Comparison of ENCODE assay signal across 15 cellular contexts in genomic region chr22:36147196-36147788, GRCh38. TPM values are rescaled to one million over a fixed set of nuclear protein-coding genes. Genes with fewer than 3 reads are reported as not detected.
DNase-seq lines count a peak whose midpoint lies in the region; ATAC-seq, FAIRE-seq and TF ChIP-seq lines count a peak whose summit lies in the region.
"Had no signal": no experiment of that assay in that cellular context is flagged by ENCODE, and none has a peak within 500 bp of the region (broad histone marks: within the 10 kb centered on the region; RNA-seq: fewer than 3 reads in every experiment).

No MANE protein-coding gene starts in this region.

- CTCF ChIA-PET in CD8-positive, alpha-beta T cell (lab: Charles Lee): no interaction called here

- no peaks in the 10 kb centered on the region for H3K27me3 ChIP-seq in BLaER1 treated with 17β-estradiol and CSF1 and Interleukin-3, amounts not matched to agents 10 nM and 100 nM
- no peaks in the 10 kb centered on the region for H3K27me3 ChIP-seq in CD8-positive, alpha-beta T cell (ENCODE audit: insufficient read depth, low read length)
- no peaks in the 10 kb centered on the region for H3K27me3 ChIP-seq in rectal smooth muscle tissue (ENCODE audit: control insufficient read depth, insufficient read depth, low read length)
- no peaks in the 10 kb centered on the region for H3K27me3 ChIP-seq in H7 (ENCODE audit: control insufficient read depth, insufficient read depth, low read length)

- peaks cover 0 to 8% (median 4%) of the 10 kb centered on the region in 11 experiments; a peak in 7 of 22 replicates for H3K9me3 ChIP-seq in BLaER1 treated with 17β-estradiol and CSF1 and Interleukin-3, amounts not matched to agents 10 nM and 100 nM (replicated peaks in 1 of 11)
- no peaks in the 10 kb centered on the region for H3K9me3 ChIP-seq in CD8-positive, alpha-beta T cell (ENCODE audit: low read length)

- peaks cover 68% of the 10 kb centered on the region for H3K4me1 Mint-ChIP-seq in CD8-positive, alpha-beta T cell (ENCODE audit: low read depth)
- H3K4me1 Mint-ChIP-seq in effector memory CD8-positive, alpha-beta T cell (ENCODE audit: low read depth in 2 of 2): peaks cover 43 to 57% of the 10 kb centered on the region in 2 donors

- peak overlapping the region in 8 of 11 experiments; percentile 3 to 56 (median 37); a peak in 10 of 22 replicates for H3K27ac ChIP-seq in BLaER1 treated with 17β-estradiol and CSF1 and Interleukin-3, amounts not matched to agents 10 nM and 100 nM
- H3K27ac ChIP-seq in CD8-positive, alpha-beta T cell (ENCODE audit: low read depth, low read length): no peak overlapping the region
- peak overlapping the region; percentile 16 for H3K27ac ChIP-seq in rectal smooth muscle tissue (ENCODE audit: low read depth, low read length)

- TF ChIP-seq CTCF in CD8-positive, alpha-beta T cell (IDR thresholded peaks at IDR 0.05): no peak

- no peak overlapping the region for H3K4me3 ChIP-seq in BLaER1 treated with 17β-estradiol and CSF1 and Interleukin-3, amounts not matched to agents 10 nM and 100 nM
- H3K4me3 ChIP-seq in CD8-positive, alpha-beta T cell (ENCODE audit: low read depth, low read length): no peak overlapping the region
- no peak overlapping the region for H3K4me3 ChIP-seq in rectal smooth muscle tissue (ENCODE audit: low read length)
- no peak overlapping the region for H3K4me3 ChIP-seq in H7 (ENCODE audit: insufficient read depth, low read depth, low read length)

- peak overlapping the region in 8 of 11 experiments; percentile 0 to 39 (median 24); a peak in 4 of 22 replicates for H3K9ac ChIP-seq in BLaER1 treated with 17β-estradiol and CSF1 and Interleukin-3, amounts not matched to agents 10 nM and 100 nM
- H3K9ac ChIP-seq in rectal smooth muscle tissue (ENCODE audit: low read length): no peak overlapping the region

- H3K9me3 Mint-ChIP-seq in CD8-positive, alpha-beta T cell: peaks cover 6% of the 10 kb centered on the region
- H3K9me3 Mint-ChIP-seq in effector memory CD8-positive, alpha-beta T cell: no peaks in the 10 kb centered on the region

- peaks cover 96% of the 10 kb centered on the region for H3K36me3 Mint-ChIP-seq in CD8-positive, alpha-beta T cell
- H3K36me3 Mint-ChIP-seq in effector memory CD8-positive, alpha-beta T cell (ENCODE audit: insufficient read depth): peaks cover 97% of the 10 kb centered on the region

- peak overlapping the region; percentile 81 for H3K27ac Mint-ChIP-seq in CD8-positive, alpha-beta T cell
- H3K27ac Mint-ChIP-seq in effector memory CD8-positive, alpha-beta T cell: peak overlapping the region; percentile 75 to 98
- H3K27ac Mint-ChIP-seq: activated T-helper 2 cell treated with anti-CD3 and anti-CD28 coated beads, Interferon-gamma antibody, Interleukin-2, Interleukin-4, amounts not matched to agents 10 μg/mL and 5 μg/mL and 100 μg/mL, durations not matched to agents 14 hours and 24 hours and 36 hours; mesothelial cell of epicardium had no signal

- POLR2A ChIA-PET in CD8-positive, alpha-beta T cell (lab: Charles Lee): no interaction called here

- peaks cover 0 to 9% (median 0%) of the 10 kb centered on the region in 11 experiments; a peak in 2 of 22 replicates for H4K20me1 ChIP-seq in BLaER1 treated with 17β-estradiol and CSF1 and Interleukin-3, amounts not matched to agents 10 nM and 100 nM

- peaks cover 46 to 73% (median 57%) of the 10 kb centered on the region in 11 experiments; a peak in 21 of 22 replicates for H3K36me3 ChIP-seq in BLaER1 treated with 17β-estradiol and CSF1 and Interleukin-3, amounts not matched to agents 10 nM and 100 nM
- H3K36me3 ChIP-seq in CD8-positive, alpha-beta T cell (ENCODE audit: insufficient read depth, low read length): peaks cover 54% of the 10 kb centered on the region
- H3K36me3 ChIP-seq in rectal smooth muscle tissue (ENCODE audit: control insufficient read depth, insufficient read depth, low read length): peaks cover 5% of the 10 kb centered on the region
- no peaks in the 10 kb centered on the region for H3K36me3 ChIP-seq in H7 (replicated peaks; ENCODE audit: control insufficient read depth, insufficient read depth, low read length)

- no peak for DNase-seq in CD8-positive, alpha-beta T cell
- no peak for DNase-seq in effector memory CD8-positive, alpha-beta T cell
- DNase-seq in MV-4-11 (lab: John Stamatoyannopoulos, UW) (no peak), HTR-8/SVneo (ENCODE audit: insufficient read length, low spot score) (no peak), H7 (no peak)
- DNase-seq: anterior cingulate cortex; SHP77; stimulated activated CD4-positive, alpha-beta T cell treated with anti-CD3 and anti-CD28 coated beads, Interleukin-2, amount 100 ng/mL, for 48 hours; T-helper 2 cell had no signal

- H3K4me1 ChIP-seq in BLaER1 treated with 17β-estradiol and CSF1 and Interleukin-3, amounts not matched to agents 10 nM and 100 nM: peaks cover 20 to 52% (median 27%) of the 10 kb centered on the region in 10 experiments
- peaks cover 40% of the 10 kb centered on the region for H3K4me1 ChIP-seq in CD8-positive, alpha-beta T cell (ENCODE audit: insufficient read depth, low read length)
- H3K4me1 ChIP-seq in rectal smooth muscle tissue (ENCODE audit: control insufficient read depth, insufficient read depth, low read length): peaks cover 6% of the 10 kb centered on the region

- H3K4me2 ChIP-seq in BLaER1 treated with 17β-estradiol and CSF1 and Interleukin-3, amounts not matched to agents 10 nM and 100 nM: peak overlapping the region; percentile 32 to 70 (median 60); a peak in 21 of 22 replicates

- no peak for ATAC-seq in CD8-positive, alpha-beta T cell
- ATAC-seq in effector memory CD8-positive, alpha-beta T cell (replicated peaks): no peak

- no peak overlapping the region for H3K4me3 Mint-ChIP-seq in CD8-positive, alpha-beta T cell
- no peak overlapping the region for H3K4me3 Mint-ChIP-seq in effector memory CD8-positive, alpha-beta T cell
- H3K4me3 Mint-ChIP-seq: mesothelial cell of epicardium had no signal

- FAIRE-seq in HTR-8/SVneo (lab: Jason Lieb, UNC): no peak

- intact Hi-C loops in CD8-positive, alpha-beta T cell (cut with DNase I, micrococcal nuclease): no loop called here

- no peaks in the 10 kb centered on the region for H3K27me3 Mint-ChIP-seq in CD8-positive, alpha-beta T cell (ENCODE audit: low read depth)
- H3K27me3 Mint-ChIP-seq in effector memory CD8-positive, alpha-beta T cell: no peaks in the 10 kb centered on the region

RNA-seq across cellular contexts. Expression of gene APOL3, which starts 13.3 kb away (rescaled TPM):
- total RNA-seq in CD8-positive, alpha-beta T cell: 100 to 1,000 TPM; 257 to 259 TPM
- total RNA-seq in H7 (2014; rRNA removed; shearing (Covaris generic)): 0.28 TPM in 1 of 2 replicates, not detected in the other

RNA-seq across cellular contexts. Expression of gene APOL4, which starts 54.3 kb away (rescaled TPM):
- total RNA-seq in CD8-positive, alpha-beta T cell: not detected
- total RNA-seq in H7 (2014; rRNA removed; shearing (Covaris generic)): not detected in 2 replicates
- total RNA-seq: Daoy, NCI-H460 had no signal

Comparison
In these comparisons a context has a peak if more than half of its experiments do, and no peak if none do; other contexts are left out.
1. RNA of gene APOL3, which starts 13.3 kb away (total RNA-seq): 257 to 259 TPM in CD8-positive, alpha-beta T cell; 0.28 TPM in H7; every median in the first group is over 100 times any median in the second.